Comparison of ENCODE assay signal across 12 cellular contexts in the genomic region with DNA sequence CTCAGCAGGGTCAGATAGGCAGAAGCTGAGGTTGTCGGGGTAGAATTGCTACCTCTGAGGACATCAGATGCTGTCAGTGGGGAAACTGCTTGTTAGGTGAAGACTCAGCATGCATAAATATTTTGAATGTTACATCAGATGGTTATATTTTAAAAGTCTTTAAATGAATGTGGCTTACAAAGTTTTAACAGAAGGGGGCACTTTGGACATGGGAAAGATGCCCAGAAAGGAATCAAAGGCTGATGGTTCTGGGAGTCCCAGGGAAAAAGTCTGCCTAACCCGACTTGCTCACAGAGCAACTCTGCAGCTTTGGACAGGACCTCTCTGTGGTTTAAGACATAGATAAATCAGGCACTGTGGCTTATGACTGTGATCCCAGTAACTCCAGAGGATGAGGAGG.
DNase-seq lines count a peak whose midpoint lies in the region; ATAC-seq, FAIRE-seq and TF ChIP-seq lines count a peak whose summit lies in the region.
"Had no signal": no experiment of that assay in that cellular context is flagged by ENCODE, and none has a peak within 500 bp of the region (broad histone marks: within the 10 kb centered on the region; RNA-seq: fewer than 3 reads in every experiment).

No MANE protein-coding gene starts in this region.

- dilution Hi-C loops in endothelial cell of umbilical vein (cut with MboI; ENCODE audit: extremely low pct_ligation_motif_present, low sequenced_read_pairs), result no loop called here

- no peak for ATAC-seq in GM18511 (IDR thresholded peaks at IDR 0.05; ENCODE audit: unreplicated experiment)
- ATAC-seq in right cardiac atrium, result no peak
- no peak for ATAC-seq in HG03159 (IDR thresholded peaks at IDR 0.05; ENCODE audit: unreplicated experiment)
- ATAC-seq: naive thymus-derived CD8-positive, alpha-beta T cell had no signal

- peak; percentile 89 for DNase-seq in GM04503 (ENCODE audit: low read depth)
- peak; percentile 36 for DNase-seq in NCI-H69 (lab: John Stamatoyannopoulos, UW)
- DNase-seq in endothelial cell of umbilical vein (ENCODE audit: low read depth, low spot score), result peak; percentile 41
- DNase-seq in retinal pigment epithelial cell (ENCODE audit: low read depth), result no peak
- DNase-seq in activated naive CD4-positive, alpha-beta T cell treated with anti-CD3 and anti-CD28 coated beads, Interleukin-2, amount 50 U/mL, for 16 hours, result no peak
- DNase-seq in right cardiac atrium, result no peak
- DNase-seq: activated CD8-positive, alpha-beta memory T cell treated with anti-CD3 and anti-CD28 coated beads, Interleukin-2, amount 50 U/mL, for 4 hours; naive thymus-derived CD8-positive, alpha-beta T cell; NCI-H510A; T-helper 9 cell had no signal

- CTCF ChIA-PET in endothelial cell of umbilical vein (lab: Charles Lee), result interaction anchor here (0.9 to 5.8 kb wide), 7 partner anchors 9 to 125 kb away, joined by 3 to 67 read pairs (median 4); no protein-coding TSS in a partner anchor

- H3K9me3 ChIP-seq in endothelial cell of umbilical vein (replicated peaks; ENCODE audit: control insufficient read depth, insufficient read depth, low read length) (no peaks in the 10 kb centered on the region), right cardiac atrium (ENCODE audit: control insufficient read depth, low read length) (no peaks in the 10 kb centered on the region)

- TF ChIP-seq POLR2A in endothelial cell of umbilical vein (IDR thresholded peaks at IDR 0.05; ENCODE audit: low read depth, low read length), result no peak

- no peak overlapping the region for H3K9ac ChIP-seq in endothelial cell of umbilical vein (replicated peaks; ENCODE audit: extremely low read depth, insufficient read depth, low read length)

- peak overlapping the region; percentile 60 for H2AFZ ChIP-seq in endothelial cell of umbilical vein (ENCODE audit: low read depth, low read length)

- POLR2A ChIA-PET in endothelial cell of umbilical vein (lab: Charles Lee), result no interaction called here

- no peak overlapping the region for H3K4me2 ChIP-seq in endothelial cell of umbilical vein (ENCODE audit: insufficient read depth, low read length)

- H3K27ac ChIP-seq in endothelial cell of umbilical vein (ENCODE audit: insufficient read depth, low read depth, low read length) (no peak overlapping the region), right cardiac atrium (ENCODE audit: low read length) (no peak overlapping the region)

- H3K36me3 ChIP-seq in endothelial cell of umbilical vein (ENCODE audit: control insufficient read depth in 2 of 2, extremely low read depth in 1 of 2, insufficient read depth in 2 of 2, low read length in 2 of 2), result no peaks in the 10 kb centered on the region

- intact Hi-C loops in endothelial cell of umbilical vein (cut with micrococcal nuclease), result loop anchor here (1.0 kb wide), 1 partner anchor 27 kb away; no protein-coding TSS in a partner anchor
- intact Hi-C loops in right cardiac atrium (cut with DNase I), result no loop called here

- 59% methylated on average over 2 of the region's 2 CpGs for WGBS in right cardiac atrium

- BruUV-seq in endothelial cell of umbilical vein (replicated peaks; lab: Mats Ljungman, UMichigan), result no TSS peak

- no peaks in the 10 kb centered on the region for H3K79me2 ChIP-seq in endothelial cell of umbilical vein (ENCODE audit: control insufficient read depth, insufficient read depth, low read length)

- H3K4me1 ChIP-seq in endothelial cell of umbilical vein (ENCODE audit: control insufficient read depth, extremely low read depth, insufficient read depth, low read length), result peaks cover 15% of the 10 kb centered on the region
- H3K4me1 ChIP-seq in right cardiac atrium (ENCODE audit: control insufficient read depth, insufficient read depth, low read length), result peaks cover 4% of the 10 kb centered on the region

- TF ChIP-seq CTCF in endothelial cell of umbilical vein (IDR thresholded peaks at IDR 0.05; ENCODE audit: extremely low read depth in 1 of 2, insufficient read depth in 1 of 2, low read depth in 1 of 2, low read length in 2 of 2) (no peak), retinal pigment epithelial cell (conservative IDR thresholded peaks at IDR 0.05; ENCODE audit: low read depth, low read length) (peak; percentile 42)

- H3K27me3 ChIP-seq in endothelial cell of umbilical vein (ENCODE audit: control insufficient read depth in 2 of 2, insufficient read depth in 2 of 2, low read length in 2 of 2) (no peaks in the 10 kb centered on the region), right cardiac atrium (ENCODE audit: control insufficient read depth, insufficient read depth) (no peaks in the 10 kb centered on the region)

- H3K4me3 ChIP-seq in endothelial cell of umbilical vein (replicated peaks in 1 of 3; ENCODE audit: insufficient read depth in 1 of 3, low read depth in 1 of 3, low read length in 3 of 3), result no peak overlapping the region
- no peak overlapping the region for H3K4me3 ChIP-seq in retinal pigment epithelial cell (ENCODE audit: low read length)
- no peak overlapping the region for H3K4me3 ChIP-seq in right cardiac atrium (ENCODE audit: low read length)

- no peak for FAIRE-seq in endothelial cell of umbilical vein (lab: Jason Lieb, UNC)

- H3K9me1 ChIP-seq in endothelial cell of umbilical vein (replicated peaks; ENCODE audit: control insufficient read depth, extremely low read depth, insufficient read depth, low read length), result no peaks in the 10 kb centered on the region

- H4K20me1 ChIP-seq in endothelial cell of umbilical vein (replicated peaks; ENCODE audit: control insufficient read depth, extremely low read depth, insufficient read depth, low read length), result no peaks in the 10 kb centered on the region

TF ChIP-seq in endothelial cell of umbilical vein, 7 proteins besides CTCF, POLR2A, EP300 and RAD21:
- TF ChIP-seq GATA2 (IDR thresholded peaks at IDR 0.05; ENCODE audit: insufficient read depth, insufficient read length, low read depth, low read length), result no peak
- TF ChIP-seq MYC (IDR thresholded peaks at IDR 0.05; ENCODE audit: low read depth, low read length), result no peak
- no peak for TF ChIP-seq JUN (IDR thresholded peaks at IDR 0.05; ENCODE audit: borderline replicate concordance, insufficient read depth, insufficient read length, low read depth)

Comparison
In these comparisons a context has a peak if more than half of its experiments do, and no peak if none do; other contexts are left out.
1. DNase-seq: peak in GM04503 (single experiment), NCI-H69 (single experiment) and endothelial cell of umbilical vein (single experiment); none in retinal pigment epithelial cell (single experiment), activated naive CD4-positive, alpha-beta T cell treated with anti-CD3 and anti-CD28 coated beads, Interleukin-2, amount 50 U/mL, for 16 hours (single experiment) and right cardiac atrium (0 of 3).